ENCODE assay signal across 14 cellular contexts in genomic region chr16:1981398-1981836, GRCh38. TPM values are rescaled to one million over a fixed set of nuclear protein-coding genes. Genes with fewer than 3 reads are reported as not detected.
A peak's percentile ranks its signal among the peaks of the same experiment; 100 is the strongest.
DNase-seq lines count a peak whose midpoint lies in the region; ATAC-seq and TF ChIP-seq lines count a peak whose summit lies in the region.
"Had no signal": no experiment of that assay in that cellular context is flagged by ENCODE, and none has a peak within 500 bp of the region (broad histone marks: within the 10 kb centered on the region; RNA-seq: fewer than 3 reads in every experiment).

TSS of gene NOXO1 (minus strand) at chr16:1981469. CDS start at chr16:1981179, 290 bp downstream.

- H3K9me3 Mint-ChIP-seq in activated T-cell treated with anti-CD3 and anti-CD28 coated beads, Interleukin-2, amount 50 U/mL, for 24 hours, result no peaks in the 10 kb centered on the region
- peaks cover 2% of the 10 kb centered on the region for H3K9me3 Mint-ChIP-seq in glutamatergic neuron (ENCODE audit: unreplicated experiment)
- no peaks in the 10 kb centered on the region for H3K9me3 Mint-ChIP-seq in stimulated activated naive B cell treated with anti-CD40 and anti-IgM and Interleukin-4, amounts not matched to agents 10 μg/mL and 1 μg/mL and 100 μg/mL, for 72 hours

- ATAC-seq in stimulated activated naive B cell treated with anti-CD40 and anti-IgM and Interleukin-4, amounts not matched to agents 10 μg/mL and 1 μg/mL and 100 μg/mL, for 72 hours (replicated peaks), result peak in 1 of 2 donors; percentile 25
- ATAC-seq in heart right ventricle, result no peak
- ATAC-seq: left ventricle myocardium superior, right cardiac atrium had no signal

- no peak within 1 kb of the TSS for H3K27ac ChIP-seq in heart right ventricle
- H3K27ac ChIP-seq: cardiac muscle cell, vagina had no signal

- peaks cover 20% of the 10 kb centered on the region for H3K4me1 Mint-ChIP-seq in activated T-cell treated with anti-CD3 and anti-CD28 coated beads, Interleukin-2, amount 50 U/mL, for 24 hours (ENCODE audit: low read depth)
- peaks cover 16% of the 10 kb centered on the region for H3K4me1 Mint-ChIP-seq in glutamatergic neuron (ENCODE audit: low read depth, unreplicated experiment)
- H3K4me1 Mint-ChIP-seq in stimulated activated naive B cell treated with anti-CD40 and anti-IgM and Interleukin-4, amounts not matched to agents 10 μg/mL and 1 μg/mL and 100 μg/mL, for 72 hours, result peaks cover 39 to 65% of the 10 kb centered on the region in 2 donors

- no peak within 1 kb of the TSS for H3K4me3 ChIP-seq in heart right ventricle
- H3K4me3 ChIP-seq: cardiac muscle cell had no signal

- peaks cover 39% of the 10 kb centered on the region for H3K27me3 Mint-ChIP-seq in activated T-cell treated with anti-CD3 and anti-CD28 coated beads, Interleukin-2, amount 50 U/mL, for 24 hours
- H3K27me3 Mint-ChIP-seq in glutamatergic neuron (ENCODE audit: unreplicated experiment), result peaks cover 11% of the 10 kb centered on the region
- peaks cover 30 to 41% of the 10 kb centered on the region in 2 donors for H3K27me3 Mint-ChIP-seq in stimulated activated naive B cell treated with anti-CD40 and anti-IgM and Interleukin-4, amounts not matched to agents 10 μg/mL and 1 μg/mL and 100 μg/mL, for 72 hours

- peaks cover 18 to 66% (median 54%) of the 10 kb centered on the region in 7 donors for H3K27me3 ChIP-seq in heart right ventricle
- H3K27me3 ChIP-seq: vagina had no signal

- TF ChIP-seq CTCF in glutamatergic neuron (IDR thresholded peaks at IDR 0.05; ENCODE audit: partially characterized antibody, unreplicated experiment) (no peak), heart right ventricle (IDR thresholded peaks at IDR 0.05) (no peak)

- DNase-seq in activated T-cell treated with anti-CD3 and anti-CD28 coated beads, Interleukin-2, amount 50 U/mL, for 24 hours, result no peak
- DNase-seq in activated T-cell treated with anti-CD3 and anti-CD28 coated beads, Interleukin-2, amount 50 U/mL, for 1 hour, result no peak
- peak; percentile 45 for DNase-seq in RPMI8226
- DNase-seq in glutamatergic neuron, result no peak
- DNase-seq in stimulated activated naive B cell treated with anti-CD40 and anti-IgM and Interleukin-4, amounts not matched to agents 10 μg/mL and 1 μg/mL and 100 μg/mL, for 72 hours, result no peak
- DNase-seq in EL, result no peak
- DNase-seq in activated effector memory CD4-positive, alpha-beta T cell treated with anti-CD3 and anti-CD28 coated beads, Interleukin-2, amount 50 U/mL, for 16 hours, result no peak
- no peak for DNase-seq in heart right ventricle
- DNase-seq: left ventricle myocardium superior, NCI-H2171, right cardiac atrium had no signal

- peaks cover 43% of the 10 kb centered on the region for H3K36me3 Mint-ChIP-seq in activated T-cell treated with anti-CD3 and anti-CD28 coated beads, Interleukin-2, amount 50 U/mL, for 24 hours (ENCODE audit: low read depth)
- H3K36me3 Mint-ChIP-seq in glutamatergic neuron (ENCODE audit: unreplicated experiment), result no peaks in the 10 kb centered on the region
- peaks cover 25 to 34% of the 10 kb centered on the region in 2 donors for H3K36me3 Mint-ChIP-seq in stimulated activated naive B cell treated with anti-CD40 and anti-IgM and Interleukin-4, amounts not matched to agents 10 μg/mL and 1 μg/mL and 100 μg/mL, for 72 hours

- H3K27ac Mint-ChIP-seq in activated T-cell treated with anti-CD3 and anti-CD28 coated beads, Interleukin-2, amount 50 U/mL, for 24 hours, result peak within 1 kb of the TSS; percentile 66
- H3K27ac Mint-ChIP-seq in glutamatergic neuron (ENCODE audit: unreplicated experiment), result peak within 1 kb of the TSS; percentile 92
- H3K27ac Mint-ChIP-seq in stimulated activated naive B cell treated with anti-CD40 and anti-IgM and Interleukin-4, amounts not matched to agents 10 μg/mL and 1 μg/mL and 100 μg/mL, for 72 hours, result peak within 1 kb of the TSS; percentile 59

- no peak within 1 kb of the TSS for H3K4me3 Mint-ChIP-seq in activated T-cell treated with anti-CD3 and anti-CD28 coated beads, Interleukin-2, amount 50 U/mL, for 24 hours
- H3K4me3 Mint-ChIP-seq in glutamatergic neuron (ENCODE audit: unreplicated experiment), result peak within 1 kb of the TSS; percentile 87
- peak within 1 kb of the TSS in 1 of 2 donors; percentile 13 for H3K4me3 Mint-ChIP-seq in stimulated activated naive B cell treated with anti-CD40 and anti-IgM and Interleukin-4, amounts not matched to agents 10 μg/mL and 1 μg/mL and 100 μg/mL, for 72 hours

- H3K36me3 ChIP-seq in heart right ventricle, result peaks cover 1 to 40% (median 33%) of the 10 kb centered on the region in 9 donors

- no peaks in the 10 kb centered on the region for H3K9me3 ChIP-seq in heart right ventricle
- H3K9me3 ChIP-seq: vagina had no signal

- 34 to 39% methylated on average over 6 of the region's 6 CpGs for WGBS in heart right ventricle, 2 donors

- H3K4me1 ChIP-seq in heart right ventricle, result peaks cover 11 to 43% (median 30%) of the 10 kb centered on the region in 9 donors

- intact Hi-C loops in heart right ventricle (cut with DNase I), result loop anchor here in 1 of 10 donors (10.0 kb wide), 1 partner anchor 57 kb away; no protein-coding TSS in a partner anchor

RNA-seq across cellular contexts. Expression of gene NOXO1, which starts in this region (rescaled TPM):
- total RNA-seq in glutamatergic neuron (ENCODE audit: unreplicated experiment), result 1.3 TPM
- not detected for total RNA-seq in heart right ventricle
- under 1 TPM; 0.09 to 0.29 TPM for polyA plus RNA-seq in heart right ventricle
- total RNA-seq: HT1080, left ventricle myocardium superior, right cardiac atrium had no signal
